ENCODE assay signal across 1 cellular context in genomic region chr22:30371981-30372380, GRCh38.
TF ChIP-seq lines count a peak whose summit lies in the region.

No MANE protein-coding gene starts in this region.

TF ChIP-seq in GM12878, 131 proteins besides CTCF, POLR2A, EP300 and RAD21:
- TF ChIP-seq BCLAF1 (IDR thresholded peaks at IDR 0.05) (no peak), RBBP5 (conservative IDR thresholded peaks at IDR 0.05) (no peak), CBX3 (IDR thresholded peaks at IDR 0.05; ENCODE audit: borderline replicate concordance, low read depth) (no peak), CHD1 (IDR thresholded peaks at IDR 0.05; ENCODE audit: low read depth, low read length) (no peak), RAD51 (IDR thresholded peaks at IDR 0.05) (no peak), CHD4 (IDR thresholded peaks at IDR 0.05) (no peak), E2F4 (IDR thresholded peaks at IDR 0.05; ENCODE audit: low read depth, low read length) (no peak), SPI1 (IDR thresholded peaks at IDR 0.05; ENCODE audit: borderline replicate concordance, insufficient read depth, low read depth, low read length) (no peak), ZZZ3 (IDR thresholded peaks at IDR 0.05; ENCODE audit: control insufficient read depth, insufficient read length, low read depth) (no peak), SUZ12 (IDR thresholded peaks at IDR 0.05; ENCODE audit: unreplicated experiment) (no peak), PRDM15 (CRISPR knock-in tag; IDR thresholded peaks at IDR 0.05) (no peak), CREM (IDR thresholded peaks at IDR 0.05; ENCODE audit: low read depth) (no peak), E4F1 (IDR thresholded peaks at IDR 0.05; ENCODE audit: borderline replicate concordance, partially characterized antibody) (no peak), KAT2A (conservative IDR thresholded peaks at IDR 0.05; ENCODE audit: control insufficient read depth, low read depth, low read length) (no peak), ZNF384 (IDR thresholded peaks at IDR 0.05; ENCODE audit: borderline replicate concordance, low read depth, low read length) (no peak), ATF3 (IDR thresholded peaks at IDR 0.05; ENCODE audit: borderline replicate concordance, extremely low read depth, low read depth, low read length) (no peak), SMC3 (IDR thresholded peaks at IDR 0.05; ENCODE audit: borderline replicate concordance, low read length) (no peak)
TF ChIP-seq in GM12878: peak in this region for 0.
